Comparison of ENCODE assay signal across 1 cellular context in genomic region chr17:44400226-44400847, GRCh38.
TF ChIP-seq lines count a peak whose summit lies in the region.

No MANE protein-coding gene starts in this region.

TF ChIP-seq in HepG2, 621 proteins besides CTCF, POLR2A, EP300 and RAD21:
- TF ChIP-seq SMARCC2 (IDR thresholded peaks at IDR 0.05): no peak
- TF ChIP-seq ZBTB26 (CRISPR knock-in tag; IDR thresholded peaks at IDR 0.05; ENCODE audit: borderline replicate concordance): no peak
- TF ChIP-seq ZNF317 (CRISPR knock-in tag; IDR thresholded peaks at IDR 0.05): no peak
- TF ChIP-seq STAG1 (CRISPR knock-in tag; IDR thresholded peaks at IDR 0.05): peak; percentile 62
- TF ChIP-seq SOX13 (IDR thresholded peaks at IDR 0.05): no peak
- no peak for TF ChIP-seq SOX13 (CRISPR knock-in tag; conservative IDR thresholded peaks at IDR 0.05 in 1 of 2, IDR thresholded peaks at IDR 0.05 in 1 of 2)
- peak; percentile 1 for TF ChIP-seq RBM22 (optimal IDR thresholded peaks at IDR 0.05; ENCODE audit: low read length)
- TF ChIP-seq ZNF777 (CRISPR knock-in tag; IDR thresholded peaks at IDR 0.05): no peak
- no peak for TF ChIP-seq ZNF878 (CRISPR knock-in tag; IDR thresholded peaks at IDR 0.05)
- no peak for TF ChIP-seq ZFP82 (CRISPR knock-in tag; IDR thresholded peaks at IDR 0.05; ENCODE audit: borderline replicate concordance)
- no peak for TF ChIP-seq ZNF280D (CRISPR knock-in tag; IDR thresholded peaks at IDR 0.05)
- peak; percentile 58 for TF ChIP-seq SMC3 (IDR thresholded peaks at IDR 0.05; ENCODE audit: low read length)
- TF ChIP-seq PRMT3 (CRISPR knock-in tag; IDR thresholded peaks at IDR 0.05; ENCODE audit: borderline replicate concordance, low read depth): no peak
- no peak for TF ChIP-seq FOSL2 (CRISPR knock-in tag; IDR thresholded peaks at IDR 0.05)
